Comparison of ENCODE assay signal across 8 cellular contexts in genomic region chr17:42428141-42428944, GRCh38. TPM values are rescaled to one million over a fixed set of nuclear protein-coding genes. Genes with fewer than 3 reads are reported as not detected.
DNase-seq lines count a peak whose midpoint lies in the region; ATAC-seq and TF ChIP-seq lines count a peak whose summit lies in the region.

No MANE protein-coding gene starts in this region.

- ATAC-seq in heart left ventricle (peak in 3 of 4 donors; percentile 51 to 71 (median 60)), GM19035 (IDR thresholded peaks at IDR 0.05; ENCODE audit: unreplicated experiment) (no peak), HG02840 (IDR thresholded peaks at IDR 0.05; ENCODE audit: low FRiP score, unreplicated experiment) (no peak)

- 61 to 74% (median 69%) methylated on average over 4 of the region's 4 CpGs for WGBS in heart left ventricle, 4 donors

- H3K9me3 ChIP-seq in adipocyte (ENCODE audit: control insufficient read depth, low read length) (no peaks in the 10 kb centered on the region), heart left ventricle (no peaks in the 10 kb centered on the region)

- H3K27me3 ChIP-seq in adipocyte (replicated peaks; ENCODE audit: control insufficient read depth, insufficient read depth, low read length) (no peaks in the 10 kb centered on the region), heart left ventricle (peaks cover 0 to 5% (median 0%) of the 10 kb centered on the region in 9 donors)

- DNase-seq in Ammon's horn (ENCODE audit: low spot score), result peak; percentile 90
- peak; percentile 71 for DNase-seq in GM12865 (ENCODE audit: low read depth)
- peak; percentile 97 for DNase-seq in NCI-H226
- DNase-seq in adipocyte (ENCODE audit: low read depth), result peak; percentile 95
- DNase-seq in heart left ventricle, result peak in 1 of 5 donors; percentile 53
- peak; percentile 81 for DNase-seq in posterior vena cava (ENCODE audit: low spot score)

- peak overlapping the region; percentile 74 for H3K9ac ChIP-seq in adipocyte (ENCODE audit: low read length)

- no peaks in the 10 kb centered on the region for H3K36me3 ChIP-seq in adipocyte (ENCODE audit: control insufficient read depth, insufficient read depth, low read length, severe bottlenecking)
- no peaks in the 10 kb centered on the region for H3K36me3 ChIP-seq in heart left ventricle

- TF ChIP-seq CTCF in GM12865 (IDR thresholded peaks at IDR 0.05; ENCODE audit: insufficient read depth, low read depth, low read length, missing control alignments), result peak; percentile 76
- peak; percentile 40 to 72 (median 58) for TF ChIP-seq CTCF in heart left ventricle (IDR thresholded peaks at IDR 0.05)

- intact Hi-C loops in heart left ventricle (cut with DNase I), result loop anchor here in 5 of 10 donors (5.0 to 10.0 kb wide), 4 partner anchors 34 to 104 kb away; no protein-coding TSS in a partner anchor
- intact Hi-C loops in posterior vena cava (cut with DNase I), result no loop called here

- H3K4me3 ChIP-seq in GM12865 (ENCODE audit: low read depth, low read length), result no peak overlapping the region
- H3K4me3 ChIP-seq in adipocyte (ENCODE audit: low read length), result peak overlapping the region; percentile 35
- peak overlapping the region in 1 of 12 donors; percentile 5 for H3K4me3 ChIP-seq in heart left ventricle

- TF ChIP-seq POLR2A in heart left ventricle (IDR thresholded peaks at IDR 0.05), result no peak

- H3K27ac ChIP-seq in heart left ventricle, result peak overlapping the region in 2 of 12 donors; percentile 20 to 31

- H3K4me1 ChIP-seq in adipocyte (ENCODE audit: control insufficient read depth, insufficient read depth, low read length) (peaks cover 66% of the 10 kb centered on the region), heart left ventricle (peaks cover 0 to 44% (median 14%) of the 10 kb centered on the region in 12 donors)

RNA-seq across cellular contexts. Expression of gene CAVIN1, which starts 5.3 kb away (rescaled TPM):
- total RNA-seq in heart left ventricle (100 to 1,000 TPM; 195 to 318 (median 253) TPM), posterior vena cava (100 to 1,000 TPM; 733 to 737 TPM)
- 100 to 1,000 TPM; 140 to 281 TPM for polyA plus RNA-seq in heart left ventricle

RNA-seq across cellular contexts. Expression of gene ATP6V0A1, which starts 30.3 kb away (rescaled TPM):
- total RNA-seq in heart left ventricle (10 to 100 TPM; 30.3 to 65.9 (median 35.9) TPM), posterior vena cava (10 to 100 TPM; 69.6 to 70.1 TPM)
- 10 to 100 TPM; 24.3 to 40.6 TPM for polyA plus RNA-seq in heart left ventricle

RNA-seq across cellular contexts. Expression of gene STAT3, which starts 40.1 kb away (rescaled TPM):
- total RNA-seq in heart left ventricle (100 to 1,000 TPM; 111 to 614 (median 148) TPM), posterior vena cava (100 to 1,000 TPM; 230 to 241 TPM)
- polyA plus RNA-seq in heart left ventricle, result 100 to 1,000 TPM in 1 of 2 donors, 10 to 100 TPM in 1; 36.0 to 152 TPM

Comparison
In these comparisons a context has a peak if more than half of its experiments do, and no peak if none do; other contexts are left out.
1. ATAC-seq: peak in heart left ventricle (3 of 4); none in GM19035 (single experiment) and HG02840 (single experiment).